ENCODE assay signal across 14 cellular contexts in genomic region chr2:184367211-184367610, GRCh38.
DNase-seq lines count a peak whose midpoint lies in the region; TF ChIP-seq lines count a peak whose summit lies in the region.
"Had no signal": no experiment of that assay in that cellular context is flagged by ENCODE, and none has a peak within 500 bp of the region (broad histone marks: within the 10 kb centered on the region; RNA-seq: fewer than 3 reads in every experiment).

No MANE protein-coding gene starts in this region.

- no peaks in the 10 kb centered on the region for H3K9me3 Mint-ChIP-seq in neural progenitor cell
- H3K9me3 Mint-ChIP-seq: CD4-positive, alpha-beta T cell; GM23338 had no signal

- no peaks in the 10 kb centered on the region for H3K79me2 ChIP-seq in neural progenitor cell (ENCODE audit: low read depth)

- no peak overlapping the region for H3K4me3 Mint-ChIP-seq in neural progenitor cell
- H3K4me3 Mint-ChIP-seq: CD4-positive, alpha-beta T cell; GM23338 had no signal

- H3K27ac Mint-ChIP-seq in neural progenitor cell, result no peak overlapping the region
- H3K27ac Mint-ChIP-seq: CD4-positive, alpha-beta T cell; GM23338 had no signal

- H3K9ac ChIP-seq in neural progenitor cell, result no peak overlapping the region

- no peaks in the 10 kb centered on the region for H3K9me3 ChIP-seq in neural progenitor cell (ENCODE audit: low read depth)
- H3K9me3 ChIP-seq in uterus, result no peaks in the 10 kb centered on the region
- H3K9me3 ChIP-seq: BE2C, Caco-2 had no signal

- no peaks in the 10 kb centered on the region for H3K36me3 Mint-ChIP-seq in neural progenitor cell

- H3K27me3 ChIP-seq in neural progenitor cell (no peaks in the 10 kb centered on the region), uterus (no peaks in the 10 kb centered on the region)
- H3K27me3 ChIP-seq: BE2C had no signal

- H3K4me1 ChIP-seq in neural progenitor cell (peaks cover 5% of the 10 kb centered on the region), uterus (no peaks in the 10 kb centered on the region)
- H3K4me1 ChIP-seq: BE2C, Caco-2 had no signal

- H3K4me1 Mint-ChIP-seq in neural progenitor cell, result peaks cover 6% of the 10 kb centered on the region

- intact Hi-C loops in uterus (cut with DNase I; ENCODE audit: low total_unique reads), result no loop called here

- H2AFZ ChIP-seq in neural progenitor cell (replicated peaks), result no peak overlapping the region
- H2AFZ ChIP-seq: GM23338 had no signal

- H3K27me3 Mint-ChIP-seq in neural progenitor cell (ENCODE audit: insufficient read depth, low read depth), result no peaks in the 10 kb centered on the region
- H3K27me3 Mint-ChIP-seq: CD4-positive, alpha-beta T cell had no signal

- no peaks in the 10 kb centered on the region for H4K20me1 ChIP-seq in neural progenitor cell (ENCODE audit: low read depth)

- no peak overlapping the region for H3K4me2 ChIP-seq in neural progenitor cell
- H3K4me2 ChIP-seq: GM23338 had no signal

- H3F3A ChIP-seq in neural progenitor cell (ENCODE audit: low read depth), result no peaks in the 10 kb centered on the region

- no peak for TF ChIP-seq POLR2A in uterus (IDR thresholded peaks at IDR 0.05)

- H3K36me3 ChIP-seq in neural progenitor cell (no peaks in the 10 kb centered on the region), uterus (no peaks in the 10 kb centered on the region)
- H3K36me3 ChIP-seq: BE2C had no signal

- H3K27ac ChIP-seq in neural progenitor cell, result no peak overlapping the region
- no peak overlapping the region for H3K27ac ChIP-seq in uterus

- H3K4me3 ChIP-seq in LNCaP clone FGC (ENCODE audit: low read depth, low read length) (no peak overlapping the region), epithelial cell of esophagus (ENCODE audit: low read length) (no peak overlapping the region), neural progenitor cell (no peak overlapping the region), uterus (no peak overlapping the region)
- H3K4me3 ChIP-seq: GM23338 had no signal

- DNase-seq in DMS53 (lab: John Stamatoyannopoulos, UW) (peak; percentile 75), LNCaP clone FGC (ENCODE audit: low read depth) (peak; percentile 76), epithelial cell of esophagus (ENCODE audit: low read depth) (peak; percentile 78), hypothalamus (lab: John Stamatoyannopoulos, UW) (no peak), neural progenitor cell (ENCODE audit: low spot score) (no peak), uterus (no peak)
- DNase-seq: ACHN; BE2C; C1 segment of cervical spinal cord; Caco-2; CD4-positive, alpha-beta T cell; DMS79 treated with DMSO at 0.1 percent for 48 hours; GF-D8 had no signal

- TF ChIP-seq CTCF in LNCaP clone FGC (IDR thresholded peaks at IDR 0.05; ENCODE audit: control insufficient read depth, extremely low read depth, insufficient read depth), result no peak
- TF ChIP-seq CTCF in epithelial cell of esophagus (IDR thresholded peaks at IDR 0.05; ENCODE audit: insufficient read depth, low read depth, low read length, missing control alignments), result no peak
- TF ChIP-seq CTCF in neural progenitor cell (IDR thresholded peaks at IDR 0.05), result no peak
- TF ChIP-seq CTCF in uterus (IDR thresholded peaks at IDR 0.05), result no peak

Comparison
In these comparisons a context has a peak if more than half of its experiments do, and no peak if none do; other contexts are left out.
1. DNase-seq: peak in DMS53 (single experiment), LNCaP clone FGC (single experiment) and epithelial cell of esophagus (single experiment); none in hypothalamus (0 of 51), neural progenitor cell (single experiment) and uterus (0 of 2).